ENCODE assay signal across 23 cellular contexts in the genomic region with DNA sequence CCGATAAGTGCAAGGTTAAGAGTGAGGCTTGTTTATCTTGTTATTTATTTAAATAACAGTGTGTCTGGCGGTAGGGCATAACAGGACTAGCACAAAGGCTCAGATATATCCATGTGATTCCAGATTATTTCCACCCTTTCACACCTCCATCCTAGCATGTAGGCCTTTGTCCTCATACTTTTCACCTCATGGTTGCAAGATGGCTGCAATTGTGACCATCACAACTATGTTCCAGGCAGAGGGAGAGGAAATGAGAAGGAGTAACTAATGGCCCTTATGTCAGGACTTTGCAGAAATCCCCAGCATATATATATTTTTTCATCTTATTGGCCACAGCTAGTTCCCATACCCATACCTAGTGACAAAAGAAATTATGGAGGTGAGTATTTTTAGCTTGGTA.
"Had no signal": no experiment of that assay in that cellular context is flagged by ENCODE, and none has a peak within 500 bp of the region (broad histone marks: within the 10 kb centered on the region; RNA-seq: fewer than 3 reads in every experiment).

No MANE protein-coding gene starts in this region.

- H3K9me3 ChIP-seq: esophagus muscularis mucosa, heart left ventricle, left lung, lower lobe of right lung, mucosa of descending colon had no signal

- H3K27ac ChIP-seq: dorsolateral prefrontal cortex, foreskin keratinocyte, gastroesophageal sphincter, hepatocyte, left lung, lower lobe of right lung had no signal

- ATAC-seq: foreskin keratinocyte, gastroesophageal sphincter, heart left ventricle, left cardiac atrium, left lung, left ventricle myocardium superior, lower lobe of right lung, mucosa of descending colon had no signal

- H3K4me1 ChIP-seq: foreskin keratinocyte, heart left ventricle, left lung, lower lobe of right lung had no signal

- H3K36me3 ChIP-seq: esophagus muscularis mucosa, gastroesophageal sphincter, heart left ventricle, left lung, lower lobe of right lung had no signal

- H3K79me2 ChIP-seq: hepatocyte had no signal

- H3K4me3 ChIP-seq: coronary artery, dorsolateral prefrontal cortex, esophagus muscularis mucosa, gastroesophageal sphincter, heart left ventricle, hepatocyte, left lung, lower lobe of right lung, mucosa of descending colon had no signal

- H3K27me3 ChIP-seq: dorsolateral prefrontal cortex, esophagus muscularis mucosa, gastroesophageal sphincter, heart left ventricle, hepatocyte, left lung had no signal

- DNase-seq: dermis blood vessel endothelial cell; dorsolateral prefrontal cortex; effector CD4-positive, alpha-beta T cell; effector memory CD4-positive, alpha-beta T cell; foreskin keratinocyte; heart left ventricle; hypothalamus; immature natural killer cell; islet precursor cell; kidney; left cardiac atrium; left lung; left ventricle myocardium superior; lower lobe of right lung; mesenchymal stem cell; mucosa of descending colon had no signal

- FAIRE-seq: colon, endothelial cell of umbilical vein, frontal cortex, kidney had no signal

- H3K4me2 ChIP-seq: hepatocyte had no signal

- H2AFZ ChIP-seq: hepatocyte had no signal
